Comparison of ENCODE assay signal across 22 cellular contexts in genomic region chr12:126342866-126343265, GRCh38.
"Had no signal": no experiment of that assay in that cellular context is flagged by ENCODE, and none has a peak within 500 bp of the region (broad histone marks: within the 10 kb centered on the region; RNA-seq: fewer than 3 reads in every experiment).

No MANE protein-coding gene starts in this region.

- H3K36me3 ChIP-seq: breast epithelium, Peyer's patch, SJSA1 had no signal

- ATAC-seq: activated CD8-positive, alpha-beta memory T cell treated with anti-CD3 and anti-CD28 coated beads, Interleukin-2, amount 10 ng/mL, durations not matched to agents 7 days and 5 days; WTC11 had no signal

- H3K4me1 ChIP-seq: breast epithelium, Peyer's patch, SJSA1 had no signal

- H3K27ac ChIP-seq: breast epithelium, Peyer's patch, SJSA1 had no signal

- H3K27me3 ChIP-seq: breast epithelium, Peyer's patch, SJSA1 had no signal

- H3K4me3 ChIP-seq: breast epithelium, Peyer's patch, SJSA1 had no signal

- DNase-seq: activated CD4-positive, alpha-beta T cell treated with anti-CD3 and anti-CD28 coated beads for 48 hours; activated CD4-positive, alpha-beta T cell treated with anti-CD3 and anti-CD28 coated beads, Interleukin-2, amount 50 U/mL, for 48 hours; activated CD4-positive, CD25-positive, alpha-beta regulatory T cell treated with anti-CD3 and anti-CD28 coated beads, Interleukin-2, amount 50 U/mL, for 72 hours; activated CD8-positive, alpha-beta memory T cell treated with anti-CD3 and anti-CD28 coated beads, Interleukin-2, amount 10 ng/mL, durations not matched to agents 7 days and 5 days; activated effector memory CD4-positive, alpha-beta T cell treated with Interleukin-2 at 50 U/mL for 16 hours; activated naive CD4-positive, alpha-beta T cell; activated T-cell treated with anti-CD3 and anti-CD28 coated beads, Interleukin-2, amount 50 U/mL, for 24 hours; aorta; caudate nucleus; KG1; NCI-H1105; NCI-H1436; NCI-H187; NCI-H2171; NCI-H2227 treated with DMSO at 0.1 percent for 48 hours; NCI-H510A treated with DMSO at 0.1 percent for 48 hours; NCI-H69; Peyer's patch; SHP77 had no signal
